10 cellular contexts compared by ENCODE assay signal in genomic region chr19:43439183-43440063, GRCh38. TPM values are rescaled to one million over a fixed set of nuclear protein-coding genes. Genes with fewer than 3 reads are reported as not detected.
DNase-seq lines count a peak whose midpoint lies in the region; ATAC-seq and TF ChIP-seq lines count a peak whose summit lies in the region.
"Had no signal": no experiment of that assay in that cellular context is flagged by ENCODE, and none has a peak within 500 bp of the region (broad histone marks: within the 10 kb centered on the region; RNA-seq: fewer than 3 reads in every experiment).

No MANE protein-coding gene starts in this region.

- POLR2A ChIA-PET in BJ (lab: Charles Lee), result no interaction called here

- no peak for TF ChIP-seq POLR2A in body of pancreas (IDR thresholded peaks at IDR 0.05)

- ATAC-seq in body of pancreas, result no peak
- ATAC-seq in GM21528 (IDR thresholded peaks at IDR 0.05; ENCODE audit: low FRiP score, unreplicated experiment), result no peak

- H3K27me3 ChIP-seq in BJ (ENCODE audit: control insufficient read depth, insufficient read depth, low read length) (peaks cover 2% of the 10 kb centered on the region), body of pancreas (no peaks in the 10 kb centered on the region)

- H3K4me1 ChIP-seq in body of pancreas, result no peaks in the 10 kb centered on the region

- H3K36me3 ChIP-seq in BJ (ENCODE audit: control insufficient read depth, insufficient read depth, low read length) (no peaks in the 10 kb centered on the region), body of pancreas (replicated peaks in 1 of 2; ENCODE audit: insufficient read depth in 1 of 2, low read depth in 2 of 2) (no peaks in the 10 kb centered on the region)

- no peak overlapping the region for H3K27ac ChIP-seq in body of pancreas

- H3K9me3 ChIP-seq in body of pancreas, result no peaks in the 10 kb centered on the region

- H3K4me3 ChIP-seq in BJ (ENCODE audit: low read depth, low read length), result no peak overlapping the region
- peak overlapping the region; percentile 22 for H3K4me3 ChIP-seq in Jurkat, Clone E6-1 (ENCODE audit: low read length)
- no peak overlapping the region for H3K4me3 ChIP-seq in fibroblast of the aortic adventitia (ENCODE audit: low read depth, low read length)
- H3K4me3 ChIP-seq in body of pancreas, result no peak overlapping the region
- H3K4me3 ChIP-seq: lung had no signal

- 53 to 55% methylated on average over 12 to 13 of the region's 13 CpGs for WGBS in body of pancreas, 2 donors

- intact Hi-C loops in body of pancreas (cut with DNase I), result no loop called here

- TF ChIP-seq CTCF in BJ (IDR thresholded peaks at IDR 0.05; ENCODE audit: insufficient read depth, low read depth, low read length), result no peak
- TF ChIP-seq CTCF in fibroblast of the aortic adventitia (IDR thresholded peaks at IDR 0.05; ENCODE audit: insufficient read depth, low read length), result no peak
- no peak for TF ChIP-seq CTCF in body of pancreas (IDR thresholded peaks at IDR 0.05)

- CTCF ChIA-PET in BJ (lab: Yijun Ruan, JAX), result interaction anchor here (0.6 to 5.9 kb wide), 9 partner anchors 8 to 317 kb away, joined by 3 to 36 read pairs (median 4); no protein-coding TSS in a partner anchor

- DNase-seq in BJ (ENCODE audit: low read depth) (peak; percentile 36), fibroblast of the aortic adventitia (ENCODE audit: low read depth) (peak; percentile 80), nucleus accumbens (lab: John Stamatoyannopoulos, UW) (no peak), NCI-H82 (lab: John Stamatoyannopoulos, UW) (no peak), body of pancreas (no peak)
- peak; percentile 86 for DNase-seq in Jurkat, Clone E6-1 (ENCODE audit: low read depth, low spot score)
- DNase-seq in activated CD4-positive, alpha-beta T cell treated with anti-CD3 and anti-CD28 coated beads for 4 hours, result peak; percentile 42 to 50
- DNase-seq: KG1 had no signal

RNA-seq across cellular contexts. Expression of gene TEX101, which starts 24.7 kb away (rescaled TPM):
- polyA plus RNA-seq in BJ (2011; rRNA removed), result not detected in 2 replicates
- polyA minus RNA-seq in BJ (2011; rRNA and poly(A)+ RNA removed), result not detected in 2 replicates
- polyA plus RNA-seq in Jurkat, Clone E6-1 (2012; ENCODE audit: insufficient read depth, insufficient read length), result not detected
- not detected in 2 replicates for total RNA-seq in fibroblast of the aortic adventitia (ENCODE audit: low replicate concordance)
- not detected for total RNA-seq in body of pancreas
- total RNA-seq: lung had no signal
- polyA plus RNA-seq: lung had no signal

RNA-seq across cellular contexts. Expression of gene LYPD3, which starts 26.0 kb away (rescaled TPM):
- polyA plus RNA-seq in BJ (2011; rRNA removed), result 0.32 and 0.70 TPM in 2 replicates
- polyA minus RNA-seq in BJ (2011; rRNA and poly(A)+ RNA removed), result not detected in 2 replicates
- polyA plus RNA-seq in Jurkat, Clone E6-1 (2012; ENCODE audit: insufficient read depth, insufficient read length), result 2.4 TPM
- total RNA-seq in fibroblast of the aortic adventitia (ENCODE audit: low replicate concordance) (0.36 TPM in 1 of 2 replicates, not detected in the other), body of pancreas (under 1 TPM in 1 of 2 donors, not detected in 1; 0.26 TPM)

Comparison
In these comparisons a context has a peak if more than half of its experiments do, and no peak if none do; other contexts are left out.
1. DNase-seq: peak in BJ (single experiment), Jurkat, Clone E6-1 (single experiment), activated CD4-positive, alpha-beta T cell treated with anti-CD3 and anti-CD28 coated beads for 4 hours (2 of 2) and fibroblast of the aortic adventitia (single experiment); none in nucleus accumbens (0 of 56), NCI-H82 (single experiment) and body of pancreas (0 of 4).